In genomic region chr2:186304064-186304463, GRCh38 we compare ENCODE assay signal across 36 cellular contexts.
"Had no signal": no experiment of that assay in that cellular context is flagged by ENCODE, and none has a peak within 500 bp of the region (broad histone marks: within the 10 kb centered on the region; RNA-seq: fewer than 3 reads in every experiment).

No MANE protein-coding gene starts in this region.

- H3K4me3 ChIP-seq: adrenal gland, body of pancreas, breast epithelium had no signal

- ATAC-seq: activated CD8-positive, alpha-beta T cell treated with anti-CD3 and anti-CD28 coated beads for 36 hours; activated naive CD4-positive, alpha-beta T cell treated with anti-CD3 and anti-CD28 coated beads, Interleukin-2, amount 50 U/mL, for 72 hours; activated T-cell treated with anti-CD3 and anti-CD28 coated beads, Interleukin-2, amount 50 U/mL, for 4 hours; activated T-cell treated with anti-CD3 and anti-CD28 coated beads, Interleukin-2, amount 50 U/mL, for 72 hours; activated T-helper 17 cell treated with anti-CD3 and anti-CD28 coated beads, Interleukin-2, amount 50 U/mL, for 72 hours; body of pancreas had no signal

- FAIRE-seq: astrocyte, TTC549 had no signal

- H3K9me3 ChIP-seq: adrenal gland, body of pancreas, breast epithelium had no signal

- H3K4me3 Mint-ChIP-seq: activated B cell treated with CpG ODN at 0.5 μM for 24 hours; activated CD4-positive, alpha-beta memory T cell treated with anti-CD3 and anti-CD28 coated beads for 36 hours; activated CD4-positive, alpha-beta T cell treated with anti-CD3 and anti-CD28 coated beads, Interleukin-2, amount 10 ng/mL, durations not matched to agents 24 days and 14 days; activated CD8-positive, alpha-beta T cell treated with anti-CD3 and anti-CD28 coated beads for 36 hours; activated naive CD4-positive, alpha-beta T cell treated with anti-CD3 and anti-CD28 coated beads for 36 hours; activated naive CD8-positive, alpha-beta T cell treated with anti-CD3 and anti-CD28 coated beads for 36 hours; activated T-cell treated with anti-CD3 and anti-CD28 coated beads, Interleukin-2, amount 50 U/mL, for 4 hours; activated T-cell treated with anti-CD3 and anti-CD28 coated beads, Interleukin-2, amount 50 U/mL, for 72 hours; activated T-helper 1 cell treated with anti-CD3 and anti-CD28 coated beads, Interleukin-12 subunit alpha, Interleukin-12 subunit beta, Interleukin-2, Interleukin-4 antibody, amounts not matched to agents 30 ng/mL and 10 ng/mL and 1 ng/mL, durations not matched to agents 14 hours and 24 hours and 36 hours; activated T-helper 17 cell treated with anti-CD3 and anti-CD28 coated beads, Interleukin-2, amount 50 U/mL, for 72 hours; T-helper 1 cell treated with Interleukin-12 subunit alpha and Interleukin-12 subunit beta and Interleukin-4 antibody, amounts not matched to agents 30 μg/mL and 1 μg/mL, for 36 hours; T-helper 2 cell treated with Interferon-gamma antibody and Interleukin-4, amounts not matched to agents 5 μg/mL and 100 μg/mL, for 36 hours had no signal

- H3K27me3 ChIP-seq: adrenal gland, body of pancreas, brain microvascular endothelial cell, breast epithelium had no signal

- H3K4me1 Mint-ChIP-seq: activated B cell treated with CpG ODN at 0.5 μM for 24 hours; activated CD4-positive, alpha-beta T cell treated with anti-CD3 and anti-CD28 coated beads, Interleukin-2, amount 10 ng/mL, durations not matched to agents 24 days and 14 days; activated T-helper 17 cell treated with anti-CD3 and anti-CD28 coated beads, Interleukin-2, amount 50 U/mL, for 72 hours had no signal

- DNase-seq: activated B cell treated with CpG ODN at 0.5 μM for 24 hours; activated CD4-positive, alpha-beta memory T cell treated with anti-CD3 and anti-CD28 coated beads for 36 hours; activated CD4-positive, alpha-beta T cell treated with anti-CD3 and anti-CD28 coated beads for 4 hours; activated CD4-positive, alpha-beta T cell treated with anti-CD3 and anti-CD28 coated beads, Interleukin-2, amount 10 ng/mL, durations not matched to agents 24 days and 14 days; activated CD4-positive, alpha-beta T cell treated with anti-CD3 and anti-CD28 coated beads, Interleukin-2, amount 50 U/mL, for 1 hour; activated CD4-positive, alpha-beta T cell treated with anti-CD3 and anti-CD28 coated beads, Interleukin-2, amount 50 U/mL, for 4 hours; activated CD4-positive, CD25-positive, alpha-beta regulatory T cell treated with anti-CD3 and anti-CD28 coated beads, Interleukin-2, amount 50 U/mL, for 72 hours; activated CD8-positive, alpha-beta memory T cell treated with anti-CD3 and anti-CD28 coated beads, Interleukin-2, amount 50 U/mL, for 4 hours; activated CD8-positive, alpha-beta T cell treated with anti-CD3 and anti-CD28 coated beads for 36 hours; activated effector memory CD4-positive, alpha-beta T cell treated with anti-CD3 and anti-CD28 coated beads, Interleukin-2, amount 50 U/mL, for 16 hours; activated gamma-delta T cell treated with Interleukin-2 at 50 U/mL for 16 hours; activated naive CD4-positive, alpha-beta T cell; activated naive CD4-positive, alpha-beta T cell treated with anti-CD3 and anti-CD28 coated beads for 36 hours; activated naive CD4-positive, alpha-beta T cell treated with anti-CD3 and anti-CD28 coated beads, Interleukin-2, amount 50 U/mL, for 16 hours; activated naive CD8-positive, alpha-beta T cell treated with anti-CD3 and anti-CD28 coated beads for 36 hours; activated T-cell treated with anti-CD3 and anti-CD28 coated beads for 4 hours; activated T-cell treated with anti-CD3 and anti-CD28 coated beads, Interleukin-2, amount 50 U/mL, for 1 hour; activated T-cell treated with anti-CD3 and anti-CD28 coated beads, Interleukin-2, amount 50 U/mL, for 4 hours; activated T-cell treated with anti-CD3 and anti-CD28 coated beads, Interleukin-2, amount 50 U/mL, for 72 hours; adrenal gland; amniotic stem cell; aorta; body of pancreas; brain microvascular endothelial cell; central memory CD4-positive, alpha-beta T cell; T-helper 2 cell; T-helper 9 cell had no signal

- H3K27ac ChIP-seq: adrenal gland, body of pancreas, brain microvascular endothelial cell, breast epithelium, VCaP had no signal

- H3K9me3 Mint-ChIP-seq: activated B cell treated with CpG ODN at 0.5 μM for 24 hours; activated CD4-positive, alpha-beta T cell treated with anti-CD3 and anti-CD28 coated beads, Interleukin-2, amount 10 ng/mL, durations not matched to agents 24 days and 14 days; activated naive CD4-positive, alpha-beta T cell treated with anti-CD3 and anti-CD28 coated beads for 36 hours; activated naive CD8-positive, alpha-beta T cell treated with anti-CD3 and anti-CD28 coated beads for 36 hours; activated T-helper 1 cell treated with anti-CD3 and anti-CD28 coated beads, Interleukin-12 subunit alpha, Interleukin-12 subunit beta, Interleukin-2, Interleukin-4 antibody, amounts not matched to agents 30 ng/mL and 10 ng/mL and 1 ng/mL, durations not matched to agents 14 hours and 24 hours and 36 hours; T-helper 2 cell treated with Interferon-gamma antibody and Interleukin-4, amounts not matched to agents 5 μg/mL and 100 μg/mL, for 36 hours had no signal

- H3K27ac Mint-ChIP-seq: activated B cell treated with CpG ODN at 0.5 μM for 24 hours; activated CD4-positive, alpha-beta memory T cell treated with anti-CD3 and anti-CD28 coated beads for 36 hours; activated CD4-positive, alpha-beta T cell treated with anti-CD3 and anti-CD28 coated beads, Interleukin-2, amount 10 ng/mL, durations not matched to agents 24 days and 14 days; activated CD8-positive, alpha-beta T cell treated with anti-CD3 and anti-CD28 coated beads for 36 hours; activated naive CD4-positive, alpha-beta T cell treated with anti-CD3 and anti-CD28 coated beads for 36 hours; activated naive CD8-positive, alpha-beta T cell treated with anti-CD3 and anti-CD28 coated beads for 36 hours; activated T-cell treated with anti-CD3 and anti-CD28 coated beads, Interleukin-2, amount 50 U/mL, for 72 hours; activated T-helper 1 cell treated with anti-CD3 and anti-CD28 coated beads, Interleukin-12 subunit alpha, Interleukin-12 subunit beta, Interleukin-2, Interleukin-4 antibody, amounts not matched to agents 30 ng/mL and 10 ng/mL and 1 ng/mL, durations not matched to agents 14 hours and 24 hours and 36 hours; activated T-helper 17 cell treated with anti-CD3 and anti-CD28 coated beads, Interleukin-2, amount 50 U/mL, for 72 hours; T-helper 1 cell treated with Interleukin-12 subunit alpha and Interleukin-12 subunit beta and Interleukin-4 antibody, amounts not matched to agents 30 μg/mL and 1 μg/mL, for 36 hours; T-helper 2 cell treated with Interferon-gamma antibody and Interleukin-4, amounts not matched to agents 5 μg/mL and 100 μg/mL, for 36 hours had no signal

- H3K36me3 ChIP-seq: adrenal gland, brain microvascular endothelial cell, breast epithelium had no signal

- H3K4me1 ChIP-seq: body of pancreas, breast epithelium had no signal

- H3K36me3 Mint-ChIP-seq: activated CD4-positive, alpha-beta memory T cell treated with anti-CD3 and anti-CD28 coated beads for 36 hours had no signal

- H3K27me3 Mint-ChIP-seq: activated B cell treated with CpG ODN at 0.5 μM for 24 hours; activated CD4-positive, alpha-beta memory T cell treated with anti-CD3 and anti-CD28 coated beads for 36 hours; activated CD4-positive, alpha-beta T cell treated with anti-CD3 and anti-CD28 coated beads, Interleukin-2, amount 10 ng/mL, durations not matched to agents 24 days and 14 days; activated CD8-positive, alpha-beta T cell treated with anti-CD3 and anti-CD28 coated beads for 36 hours; activated naive CD8-positive, alpha-beta T cell treated with anti-CD3 and anti-CD28 coated beads for 36 hours; activated T-helper 17 cell treated with anti-CD3 and anti-CD28 coated beads, Interleukin-2, amount 50 U/mL, for 72 hours had no signal
